Comparison of ENCODE assay signal across 10 cellular contexts in genomic region chr16:16120382-16121184, GRCh38.
DNase-seq lines count a peak whose midpoint lies in the region; ATAC-seq and TF ChIP-seq lines count a peak whose summit lies in the region.
"Had no signal": no experiment of that assay in that cellular context is flagged by ENCODE, and none has a peak within 500 bp of the region (broad histone marks: within the 10 kb centered on the region; RNA-seq: fewer than 3 reads in every experiment).

No MANE protein-coding gene starts in this region.

- H3K27me3 ChIP-seq in left lung = no peaks in the 10 kb centered on the region
- H3K27me3 ChIP-seq: pancreas had no signal

- H3K4me1 Mint-ChIP-seq in activated T-cell treated with anti-CD3 and anti-CD28 coated beads, Interleukin-2, amount 50 U/mL, for 24 hours (ENCODE audit: low read depth) = no peaks in the 10 kb centered on the region

- H3K4me1 ChIP-seq in left lung = no peaks in the 10 kb centered on the region
- H3K4me1 ChIP-seq: pancreas had no signal

- H3K27me3 Mint-ChIP-seq in activated T-cell treated with anti-CD3 and anti-CD28 coated beads, Interleukin-2, amount 50 U/mL, for 24 hours = no peaks in the 10 kb centered on the region

- ATAC-seq in left lung = peak; percentile 41

- no peak overlapping the region for H3K4me3 ChIP-seq in left lung
- H3K4me3 ChIP-seq: pancreas had no signal

- no peak for TF ChIP-seq CTCF in left lung (IDR thresholded peaks at IDR 0.05)

- no peak for DNase-seq in activated T-cell treated with anti-CD3 and anti-CD28 coated beads, Interleukin-2, amount 50 U/mL, for 24 hours
- no peak for DNase-seq in activated T-cell treated with anti-CD3 and anti-CD28 coated beads, Interleukin-2, amount 50 U/mL, for 1 hour
- DNase-seq in amygdala (lab: John Stamatoyannopoulos, UW) (peak in 44 of 56 donors; percentile 3 to 66 (median 32)), left lung (no peak), ureter (ENCODE audit: low spot score) (peak; percentile 67)
- DNase-seq in activated CD4-positive, alpha-beta T cell treated with anti-CD3 and anti-CD28 coated beads for 1 hour = no peak
- no peak for DNase-seq in activated naive CD4-positive, alpha-beta T cell (lab: John Stamatoyannopoulos, UW)
- DNase-seq in effector CD8-positive, alpha-beta T cell (lab: John Stamatoyannopoulos, UW) = no peak

- H3K9me3 ChIP-seq in left lung = peaks cover 0 to 20% of the 10 kb centered on the region in 2 donors
- H3K9me3 ChIP-seq: pancreas had no signal

- H3K27ac ChIP-seq in left lung = peak overlapping the region in 1 of 2 donors; percentile 7
- H3K27ac ChIP-seq: VCaP had no signal

- peak overlapping the region; percentile 84 for H3K27ac Mint-ChIP-seq in activated T-cell treated with anti-CD3 and anti-CD28 coated beads, Interleukin-2, amount 50 U/mL, for 24 hours

- intact Hi-C loops in left lung (cut with DNase I) = loop anchor here in 1 of 2 donors (10.0 kb wide), 1 partner anchor 246 kb away; no protein-coding TSS in a partner anchor

- H3K36me3 Mint-ChIP-seq in activated T-cell treated with anti-CD3 and anti-CD28 coated beads, Interleukin-2, amount 50 U/mL, for 24 hours (ENCODE audit: low read depth) = peaks cover 97% of the 10 kb centered on the region

- peaks cover 2 to 82% of the 10 kb centered on the region in 2 donors for H3K36me3 ChIP-seq in left lung

- peaks cover 15% of the 10 kb centered on the region for H3K9me3 Mint-ChIP-seq in activated T-cell treated with anti-CD3 and anti-CD28 coated beads, Interleukin-2, amount 50 U/mL, for 24 hours

- no peak overlapping the region for H3K4me3 Mint-ChIP-seq in activated T-cell treated with anti-CD3 and anti-CD28 coated beads, Interleukin-2, amount 50 U/mL, for 24 hours

Comparison
In these comparisons a context has a peak if more than half of its experiments do, and no peak if none do; other contexts are left out.
1. DNase-seq: peak in amygdala (44 of 56) and ureter (single experiment); none in activated T-cell treated with anti-CD3 and anti-CD28 coated beads, Interleukin-2, amount 50 U/mL, for 24 hours (single experiment), activated T-cell treated with anti-CD3 and anti-CD28 coated beads, Interleukin-2, amount 50 U/mL, for 1 hour (single experiment), left lung (0 of 2), activated CD4-positive, alpha-beta T cell treated with anti-CD3 and anti-CD28 coated beads for 1 hour (single experiment), activated naive CD4-positive, alpha-beta T cell (0 of 4) and effector CD8-positive, alpha-beta T cell (single experiment).